ENCODE assay signal across 23 cellular contexts in the genomic region with DNA sequence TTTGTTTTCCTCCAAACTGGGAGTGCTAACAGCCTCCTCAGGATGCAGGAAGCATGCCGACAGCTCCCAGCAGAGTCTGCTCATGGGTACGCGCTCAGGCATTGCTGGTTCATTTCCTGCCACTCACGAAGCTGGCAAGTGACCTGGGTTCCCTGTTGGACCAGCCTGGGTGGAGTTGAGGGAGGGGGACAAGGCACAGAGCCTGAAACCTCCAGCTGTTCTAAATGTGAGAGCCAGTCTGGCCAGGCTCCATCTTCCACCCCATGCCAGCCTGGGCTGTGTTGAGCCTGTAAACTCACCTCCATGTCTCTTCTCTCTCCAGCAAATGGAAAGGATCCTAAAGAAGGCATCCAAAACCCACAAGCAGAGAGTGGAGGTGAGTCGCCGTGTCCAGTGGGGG. TPM values are rescaled to one million over a fixed set of nuclear protein-coding genes. Genes with fewer than 3 reads are reported as not detected.
DNase-seq lines count a peak whose midpoint lies in the region; ATAC-seq and TF ChIP-seq lines count a peak whose summit lies in the region.
"Had no signal": no experiment of that assay in that cellular context is flagged by ENCODE, and none has a peak within 500 bp of the region (broad histone marks: within the 10 kb centered on the region; RNA-seq: fewer than 3 reads in every experiment).

No MANE protein-coding gene starts in this region.

- H3K4me3 Mint-ChIP-seq in activated T-cell treated with anti-CD3 and anti-CD28 coated beads, Interleukin-2, amount 50 U/mL, for 24 hours, result no peak overlapping the region
- no peak overlapping the region for H3K4me3 Mint-ChIP-seq in CD4-positive, alpha-beta T cell
- no peak overlapping the region for H3K4me3 Mint-ChIP-seq in T-helper 17 cell

- H3K27ac Mint-ChIP-seq in activated T-cell treated with anti-CD3 and anti-CD28 coated beads, Interleukin-2, amount 50 U/mL, for 24 hours, result peak overlapping the region; percentile 47
- peak overlapping the region; percentile 30 for H3K27ac Mint-ChIP-seq in CD4-positive, alpha-beta T cell
- no peak overlapping the region for H3K27ac Mint-ChIP-seq in T-helper 17 cell

- H3K27ac ChIP-seq in CD4-positive, alpha-beta T cell (ENCODE audit: low read depth, low read length), result no peak overlapping the region

- no peaks in the 10 kb centered on the region for H3K27me3 ChIP-seq in CD4-positive, alpha-beta T cell (ENCODE audit: control insufficient read depth, insufficient read depth, low read length)
- H3K27me3 ChIP-seq: MG63 had no signal

- POLR2A ChIA-PET in CD4-positive, alpha-beta T cell (lab: Charles Lee), result no interaction called here

- no peaks in the 10 kb centered on the region for H3K9me3 ChIP-seq in CD4-positive, alpha-beta T cell (ENCODE audit: control insufficient read depth, low read length)
- no peaks in the 10 kb centered on the region for H3K9me3 ChIP-seq in T-helper 17 cell (ENCODE audit: control insufficient read depth, low read length, poor library complexity, severe bottlenecking)
- H3K9me3 ChIP-seq: MG63 had no signal

- CTCF ChIA-PET in CD4-positive, alpha-beta T cell (lab: Charles Lee), result interaction anchor here (0.7 kb wide), 1 partner anchor 28 kb away, joined by 3 read pairs; no protein-coding TSS in a partner anchor

- TF ChIP-seq CTCF in CD4-positive, alpha-beta T cell (IDR thresholded peaks at IDR 0.05), result no peak

- H3K9me3 Mint-ChIP-seq in activated T-cell treated with anti-CD3 and anti-CD28 coated beads, Interleukin-2, amount 50 U/mL, for 24 hours, result no peaks in the 10 kb centered on the region
- H3K9me3 Mint-ChIP-seq in CD4-positive, alpha-beta T cell, result no peaks in the 10 kb centered on the region
- H3K9me3 Mint-ChIP-seq: CD8-positive, alpha-beta memory T cell had no signal

- H3K36me3 Mint-ChIP-seq in activated T-cell treated with anti-CD3 and anti-CD28 coated beads, Interleukin-2, amount 50 U/mL, for 24 hours (ENCODE audit: low read depth), result peaks cover 81% of the 10 kb centered on the region
- peaks cover 66% of the 10 kb centered on the region for H3K36me3 Mint-ChIP-seq in CD4-positive, alpha-beta T cell (ENCODE audit: low read depth)
- H3K36me3 Mint-ChIP-seq in T-helper 17 cell (ENCODE audit: low read depth), result peaks cover 10% of the 10 kb centered on the region

- no peak for DNase-seq in activated T-cell treated with anti-CD3 and anti-CD28 coated beads, Interleukin-2, amount 50 U/mL, for 24 hours
- no peak for DNase-seq in activated T-cell treated with anti-CD3 and anti-CD28 coated beads, Interleukin-2, amount 50 U/mL, for 48 hours
- DNase-seq in CD4-positive, alpha-beta T cell, result no peak
- DNase-seq in dermis blood vessel endothelial cell, result peak; percentile 21
- DNase-seq in posterior vena cava (ENCODE audit: low spot score), result peak; percentile 38
- no peak for DNase-seq in T-helper 17 cell
- DNase-seq: AML-193; C1 segment of cervical spinal cord; CD8-positive, alpha-beta memory T cell; MG63; NCI-H1048; NCI-H1417 treated with DMSO at 0.1 percent for 48 hours; NCI-H187; NCI-H446; NCI-H526; OCI-M1; SHP77 had no signal

- no peaks in the 10 kb centered on the region for H3K27me3 Mint-ChIP-seq in activated T-cell treated with anti-CD3 and anti-CD28 coated beads, Interleukin-2, amount 50 U/mL, for 24 hours
- no peaks in the 10 kb centered on the region for H3K27me3 Mint-ChIP-seq in CD4-positive, alpha-beta T cell
- H3K27me3 Mint-ChIP-seq in T-helper 17 cell, result no peaks in the 10 kb centered on the region

- no peak for ATAC-seq in CD4-positive, alpha-beta T cell (ENCODE audit: poor library complexity)
- ATAC-seq in T-helper 17 cell, result no peak
- no peak for ATAC-seq in GM18498 (IDR thresholded peaks at IDR 0.05; ENCODE audit: unreplicated experiment)
- ATAC-seq: HCT116 had no signal

- H3K4me1 Mint-ChIP-seq in activated T-cell treated with anti-CD3 and anti-CD28 coated beads, Interleukin-2, amount 50 U/mL, for 24 hours (ENCODE audit: low read depth), result peaks cover 29% of the 10 kb centered on the region
- peaks cover 19% of the 10 kb centered on the region for H3K4me1 Mint-ChIP-seq in CD4-positive, alpha-beta T cell (ENCODE audit: low read depth)
- H3K4me1 Mint-ChIP-seq in T-helper 17 cell, result peaks cover 19% of the 10 kb centered on the region

- intact Hi-C loops in CD4-positive, alpha-beta T cell (cut with DNase I, micrococcal nuclease), result no loop called here
- intact Hi-C loops in posterior vena cava (cut with DNase I), result no loop called here

RNA-seq across cellular contexts. Expression of a gene that starts 5.0 kb away (rescaled TPM):
- 10 to 100 TPM; 44.5 to 50.3 TPM for total RNA-seq in CD4-positive, alpha-beta T cell
- total RNA-seq in dermis blood vessel endothelial cell, result 144 and 166 TPM in 2 replicates
- 10 to 100 TPM; 46.4 to 47.8 TPM for total RNA-seq in posterior vena cava
- 10 to 100 TPM; 33.7 to 48.8 TPM for total RNA-seq in T-helper 17 cell

RNA-seq across cellular contexts. Expression of a gene that starts 7.5 kb away (rescaled TPM):
- 10 to 100 TPM; 52.1 to 58.3 TPM for total RNA-seq in CD4-positive, alpha-beta T cell
- total RNA-seq in dermis blood vessel endothelial cell, result 65.9 and 108 TPM in 2 replicates
- total RNA-seq in posterior vena cava, result 10 to 100 TPM; 59.4 to 66.4 TPM
- 10 to 100 TPM; 91.8 to 98.5 TPM for total RNA-seq in T-helper 17 cell

RNA-seq across cellular contexts. Expression of a gene that starts 16.9 kb away (rescaled TPM):
- total RNA-seq in CD4-positive, alpha-beta T cell, result not detected
- total RNA-seq in dermis blood vessel endothelial cell (not detected in 2 replicates), posterior vena cava (not detected), T-helper 17 cell (not detected)
- total RNA-seq: A172; CD8-positive, alpha-beta memory T cell; Daoy; H1; LHCN-M2 had no signal

RNA-seq across cellular contexts. Expression of a gene that starts 46.7 kb away (rescaled TPM):
- total RNA-seq in CD4-positive, alpha-beta T cell, result 10 to 100 TPM; 46.0 to 46.9 TPM
- total RNA-seq in dermis blood vessel endothelial cell, result 0.05 TPM in 1 of 2 replicates, not detected in the other
- total RNA-seq in posterior vena cava, result 1 to 10 TPM in 1 of 2 donors, under 1 TPM in 1; 0.81 to 1.1 TPM
- 10 to 100 TPM; 27.7 to 31.8 TPM for total RNA-seq in T-helper 17 cell
- total RNA-seq: A172, Daoy, LHCN-M2 had no signal

Comparison
In these comparisons a context has a peak if more than half of its experiments do, and no peak if none do; other contexts are left out.
1. DNase-seq: peak in dermis blood vessel endothelial cell (single experiment) and posterior vena cava (single experiment); none in activated T-cell treated with anti-CD3 and anti-CD28 coated beads, Interleukin-2, amount 50 U/mL, for 24 hours (single experiment), activated T-cell treated with anti-CD3 and anti-CD28 coated beads, Interleukin-2, amount 50 U/mL, for 48 hours (0 of 2), CD4-positive, alpha-beta T cell (0 of 10) and T-helper 17 cell (0 of 3).